12 cellular contexts compared by ENCODE assay signal in genomic region chr7:80941206-80941758, GRCh38. TPM values are rescaled to one million over a fixed set of nuclear protein-coding genes. Genes with fewer than 3 reads are reported as not detected.
DNase-seq lines count a peak whose midpoint lies in the region; ATAC-seq, FAIRE-seq and TF ChIP-seq lines count a peak whose summit lies in the region.
"Had no signal": no experiment of that assay in that cellular context is flagged by ENCODE, and none has a peak within 500 bp of the region (broad histone marks: within the 10 kb centered on the region; RNA-seq: fewer than 3 reads in every experiment).

No MANE protein-coding gene starts in this region.

- H3K27ac Mint-ChIP-seq in HFFc6 (peak overlapping the region; percentile 86), astrocyte (ENCODE audit: unreplicated experiment) (peak overlapping the region; percentile 93)

- peak; percentile 43 for FAIRE-seq in astrocyte (lab: Jason Lieb, UNC)
- FAIRE-seq: GM12878 had no signal

- no peaks in the 10 kb centered on the region for H3K79me2 ChIP-seq in astrocyte (ENCODE audit: insufficient read depth, low read length)

- H3K9me3 ChIP-seq in astrocyte (ENCODE audit: insufficient read depth, low read depth, low read length) (no peaks in the 10 kb centered on the region), subcutaneous abdominal adipose tissue (ENCODE audit: control insufficient read depth in 5 of 5, low read length in 5 of 5) (no peaks in the 10 kb centered on the region)

- H3K36me3 ChIP-seq in astrocyte (ENCODE audit: insufficient read depth, low read length) (no peaks in the 10 kb centered on the region), subcutaneous abdominal adipose tissue (ENCODE audit: control insufficient read depth in 5 of 5, insufficient read depth in 5 of 5, low read length in 5 of 5) (no peaks in the 10 kb centered on the region)

- H3K36me3 Mint-ChIP-seq in HFFc6 (ENCODE audit: low read depth), result peaks cover 9% of the 10 kb centered on the region; the same call in 1 of the 2 replicates
- no peaks in the 10 kb centered on the region for H3K36me3 Mint-ChIP-seq in astrocyte (ENCODE audit: low read depth, unreplicated experiment)

- H3K4me3 Mint-ChIP-seq in HFFc6, result peak overlapping the region; percentile 71
- H3K4me3 Mint-ChIP-seq in astrocyte (ENCODE audit: unreplicated experiment), result no peak overlapping the region

- H3K4me3 ChIP-seq in astrocyte (ENCODE audit: insufficient read depth, low read depth, low read length) (no peak overlapping the region), subcutaneous abdominal adipose tissue (ENCODE audit: low read depth in 1 of 5, low read length in 5 of 5) (no peak overlapping the region)
- H3K4me3 ChIP-seq: GM12878 had no signal

- TF ChIP-seq CTCF in HFFc6 (IDR thresholded peaks at IDR 0.05) (no peak), astrocyte (IDR thresholded peaks at IDR 0.05; ENCODE audit: insufficient read depth, low read depth, low read length) (no peak)

- no peak overlapping the region for H2AFZ ChIP-seq in astrocyte (ENCODE audit: low read depth, low read length)

- peaks cover 26% of the 10 kb centered on the region for H3K4me1 ChIP-seq in astrocyte (ENCODE audit: insufficient read depth, low read length)
- peaks cover 0 to 29% (median 22%) of the 10 kb centered on the region in 5 donors for H3K4me1 ChIP-seq in subcutaneous abdominal adipose tissue (ENCODE audit: control insufficient read depth in 5 of 5, insufficient read depth in 5 of 5, low read length in 5 of 5)

- H3K9ac ChIP-seq in astrocyte (ENCODE audit: low read length) (peak overlapping the region; percentile 50), subcutaneous abdominal adipose tissue (ENCODE audit: low read length in 5 of 5) (peak overlapping the region in 2 of 5 donors; percentile 41 to 49)

- H3K27ac ChIP-seq in astrocyte (ENCODE audit: low read depth, low read length), result peak overlapping the region; percentile 88
- peak overlapping the region; percentile 96 for H3K27ac ChIP-seq in subcutaneous abdominal adipose tissue (ENCODE audit: low read depth, low read length)

- H3K9me3 Mint-ChIP-seq in HFFc6 (no peaks in the 10 kb centered on the region), astrocyte (ENCODE audit: unreplicated experiment) (no peaks in the 10 kb centered on the region)

- intact Hi-C loops in posterior cingulate gyrus (cut with DNase I), result no loop called here

- H3K27me3 Mint-ChIP-seq in HFFc6 (ENCODE audit: insufficient read depth) (peaks cover 2% of the 10 kb centered on the region; the same call in 1 of the 2 replicates), astrocyte (ENCODE audit: low read depth, unreplicated experiment) (no peaks in the 10 kb centered on the region)

- peak; percentile 78 for DNase-seq in HFFc6
- peak; percentile 79 for DNase-seq in astrocyte (ENCODE audit: low read depth)
- peak; percentile 32 for DNase-seq in hepatic stellate cell (ENCODE audit: low spot score)
- no peak for DNase-seq in cortex of kidney (lab: John Stamatoyannopoulos, UW)
- DNase-seq in posterior cingulate gyrus, result no peak
- DNase-seq in DMS79 (lab: John Stamatoyannopoulos, UW), result no peak
- DNase-seq: activated T-cell treated with anti-CD3 and anti-CD28 coated beads, Interleukin-2, amount 50 U/mL, for 48 hours; KG1; stimulated activated naive CD8-positive, alpha-beta T cell treated with anti-CD3 and anti-CD28 coated beads, Interleukin-15, Interleukin-2, amounts not matched to agents 100 U/mL and 50 U/mL, for 24 hours had no signal

- H4K20me1 ChIP-seq in astrocyte (ENCODE audit: insufficient read depth, low read length), result no peaks in the 10 kb centered on the region

- H3K27me3 ChIP-seq in astrocyte (ENCODE audit: insufficient read depth, low read length) (no peaks in the 10 kb centered on the region), subcutaneous abdominal adipose tissue (ENCODE audit: control insufficient read depth in 5 of 5, insufficient read depth in 4 of 5, low read length in 5 of 5) (no peaks in the 10 kb centered on the region)

- peak overlapping the region; percentile 47 for H3K4me2 ChIP-seq in astrocyte (ENCODE audit: low read length)

- no peak for ATAC-seq in HG03565 (IDR thresholded peaks at IDR 0.05; ENCODE audit: unreplicated experiment)
- ATAC-seq: GM12878; stimulated activated naive CD8-positive, alpha-beta T cell treated with anti-CD3 and anti-CD28 coated beads, Interleukin-15, Interleukin-2, amounts not matched to agents 100 U/mL and 50 U/mL, for 24 hours had no signal

- H3K4me1 Mint-ChIP-seq in HFFc6 (ENCODE audit: low read depth) (peaks cover 47% of the 10 kb centered on the region), astrocyte (ENCODE audit: low read depth, unreplicated experiment) (peaks cover 27% of the 10 kb centered on the region)

RNA-seq across cellular contexts. Expression of gene SEMA3C, which starts 22.4 kb away (rescaled TPM):
- total RNA-seq in HFFc6 (2021; fragmentation: NEBNext Ultra II Directional; extraction: Animal tissue kit (Norgen Biotek cat#: 25700)), result 10 to 100 TPM; 52.4 to 74.6 (median 61.4) TPM
- 148 and 193 TPM in 2 replicates for total RNA-seq in astrocyte

Comparison
In these comparisons a context has a peak if more than half of its experiments do, and no peak if none do; other contexts are left out.
1. DNase-seq: peak in HFFc6 (single experiment), astrocyte (single experiment) and hepatic stellate cell (single experiment); none in cortex of kidney (single experiment), posterior cingulate gyrus (0 of 10) and DMS79 (single experiment).